Comparison of ENCODE assay signal across 8 cellular contexts in the genomic region with DNA sequence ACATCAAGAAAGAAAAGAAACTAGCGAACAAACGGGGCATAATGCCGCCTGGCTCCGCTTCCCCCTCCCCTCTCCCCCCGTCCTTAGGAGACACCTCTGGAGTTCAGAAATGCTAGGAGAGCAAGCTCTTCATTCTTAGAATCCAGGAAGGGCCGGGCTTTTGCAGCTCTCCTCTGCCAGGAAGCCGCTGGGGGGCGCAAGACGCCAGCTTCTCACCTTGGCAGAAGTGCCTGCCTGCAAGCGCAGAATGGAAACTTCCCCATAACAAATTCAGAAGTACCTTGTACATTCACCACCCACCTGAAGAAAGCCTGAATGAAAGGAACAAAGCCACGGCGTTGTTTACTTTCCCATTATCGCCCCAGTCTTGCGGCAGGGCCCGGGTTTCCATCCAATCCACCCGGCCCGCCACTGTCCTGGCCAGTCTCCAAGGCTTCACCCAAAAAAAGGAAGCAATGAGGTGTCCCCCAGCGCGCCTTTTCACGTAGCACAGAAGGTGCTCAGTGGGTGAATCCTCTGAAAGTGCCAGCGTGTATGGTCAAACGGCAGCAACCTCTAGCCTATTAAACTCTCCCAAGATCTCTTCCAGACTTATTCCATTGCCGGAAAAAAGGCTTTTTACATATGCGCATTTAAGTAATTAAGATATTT. TPM values are rescaled to one million over a fixed set of nuclear protein-coding genes. Genes with fewer than 3 reads are reported as not detected.
DNase-seq lines count a peak whose midpoint lies in the region; ATAC-seq and TF ChIP-seq lines count a peak whose summit lies in the region.

No MANE protein-coding gene starts in this region.

- H3K27me3 Mint-ChIP-seq in Calu3 (ENCODE audit: unreplicated experiment), result no peaks in the 10 kb centered on the region
- peaks cover 48% of the 10 kb centered on the region for H3K27me3 Mint-ChIP-seq in activated CD4-positive, alpha-beta T cell treated with anti-CD3 and anti-CD28 coated beads, Interleukin-2, amount 10 ng/mL, durations not matched to agents 7 days and 5 days

- intact Hi-C loops in Calu3 (cut with micrococcal nuclease; ENCODE audit: unreplicated experiment), result loop anchor here (1.0 to 10.0 kb wide), 5 partner anchors 132 to 1152 kb away; no protein-coding TSS in a partner anchor

- BruUV-seq in Calu3 (replicated peaks; lab: Mats Ljungman, UMichigan), result no TSS peak

- TF ChIP-seq CTCF in Calu3 (IDR thresholded peaks at IDR 0.05; ENCODE audit: unreplicated experiment), result peak; percentile 59

- POLR2A ChIA-PET in activated CD4-positive, alpha-beta T cell treated with anti-CD3 and anti-CD28 coated beads, Interleukin-2, amount 10 ng/mL, durations not matched to agents 7 days and 5 days (lab: Charles Lee), result interaction anchor here (0.6 to 2.1 kb wide), 3 partner anchors 140 to 499 kb away, joined by 3 to 16 read pairs (median 3); no protein-coding TSS in a partner anchor

- CTCF ChIA-PET in Calu3 (lab: Charles Lee), result interaction anchor here (0.6 to 2.5 kb wide), 15 partner anchors 10 to 1067 kb away, joined by 3 to 30 read pairs (median 5); no protein-coding TSS in a partner anchor
- CTCF ChIA-PET in activated CD4-positive, alpha-beta T cell treated with anti-CD3 and anti-CD28 coated beads, Interleukin-2, amount 10 ng/mL, durations not matched to agents 7 days and 5 days (lab: Charles Lee), result interaction anchor here (0.5 to 6.8 kb wide), 47 partner anchors 10 to 716 kb away, joined by 3 to 82 read pairs (median 4); no protein-coding TSS in a partner anchor

- ATAC-seq in HG03159 (IDR thresholded peaks at IDR 0.05; ENCODE audit: unreplicated experiment) (peak; percentile 45), left lobe of liver (peak; percentile 53), HG03108 (IDR thresholded peaks at IDR 0.05; ENCODE audit: unreplicated experiment) (no peak)

- H3K9me3 Mint-ChIP-seq in Calu3 (ENCODE audit: low read depth, unreplicated experiment), result no peaks in the 10 kb centered on the region
- no peaks in the 10 kb centered on the region for H3K9me3 Mint-ChIP-seq in activated CD4-positive, alpha-beta T cell treated with anti-CD3 and anti-CD28 coated beads, Interleukin-2, amount 10 ng/mL, durations not matched to agents 7 days and 5 days

- peaks cover 13% of the 10 kb centered on the region for H3K4me1 Mint-ChIP-seq in Calu3 (ENCODE audit: low read depth, unreplicated experiment)
- H3K4me1 Mint-ChIP-seq in activated CD4-positive, alpha-beta T cell treated with anti-CD3 and anti-CD28 coated beads, Interleukin-2, amount 10 ng/mL, durations not matched to agents 7 days and 5 days, result peaks cover 33% of the 10 kb centered on the region

- DNase-seq in Calu3 (peak; percentile 88), NCI-H524 (lab: John Stamatoyannopoulos, UW) (peak; percentile 76 to 84), dedifferentiated amniotic fluid mesenchymal stem cell (ENCODE audit: extremely low spot score) (peak; percentile 63), left lobe of liver (ENCODE audit: low spot score) (peak; percentile 93)
- peak; percentile 92 for DNase-seq in activated CD4-positive, alpha-beta T cell treated with anti-CD3 and anti-CD28 coated beads, Interleukin-2, amount 10 ng/mL, durations not matched to agents 7 days and 5 days
- DNase-seq in stimulated activated CD4-positive, alpha-beta T cell treated with anti-CD3 and anti-CD28 coated beads, Interleukin-1b, Interleukin-23, amount 100 ng/mL, for 1 hour (ENCODE audit: low read depth in 2 of 2), result peak; percentile 75 to 81

- no peak overlapping the region for H3K27ac Mint-ChIP-seq in Calu3 (ENCODE audit: unreplicated experiment)
- H3K27ac Mint-ChIP-seq in activated CD4-positive, alpha-beta T cell treated with anti-CD3 and anti-CD28 coated beads, Interleukin-2, amount 10 ng/mL, durations not matched to agents 7 days and 5 days, result peak overlapping the region; percentile 46

- H3K36me3 Mint-ChIP-seq in Calu3 (ENCODE audit: insufficient read depth, unreplicated experiment), result peaks cover 32% of the 10 kb centered on the region
- peaks cover 6% of the 10 kb centered on the region for H3K36me3 Mint-ChIP-seq in activated CD4-positive, alpha-beta T cell treated with anti-CD3 and anti-CD28 coated beads, Interleukin-2, amount 10 ng/mL, durations not matched to agents 7 days and 5 days (ENCODE audit: low read depth)

- peak overlapping the region; percentile 82 for H3K4me3 Mint-ChIP-seq in Calu3 (ENCODE audit: low read depth, unreplicated experiment)
- H3K4me3 Mint-ChIP-seq in activated CD4-positive, alpha-beta T cell treated with anti-CD3 and anti-CD28 coated beads, Interleukin-2, amount 10 ng/mL, durations not matched to agents 7 days and 5 days, result peak overlapping the region; percentile 76

RNA-seq across cellular contexts. Expression of a gene that starts 1.7 kb away (rescaled TPM):
- 0.95 and 1.7 TPM in 2 replicates for total RNA-seq in Calu3 (2022)
- 1 to 10 TPM; 5.2 to 6.2 TPM for total RNA-seq in activated CD4-positive, alpha-beta T cell treated with anti-CD3 and anti-CD28 coated beads, Interleukin-2, amount 10 ng/mL, durations not matched to agents 7 days and 5 days
- total RNA-seq in left lobe of liver, result 17.5 TPM
